12 cellular contexts compared by ENCODE assay signal in genomic region chr4:94519925-94520789, GRCh38.
DNase-seq lines count a peak whose midpoint lies in the region; ATAC-seq and TF ChIP-seq lines count a peak whose summit lies in the region.
"Had no signal": no experiment of that assay in that cellular context is flagged by ENCODE, and none has a peak within 500 bp of the region (broad histone marks: within the 10 kb centered on the region; RNA-seq: fewer than 3 reads in every experiment).

No MANE protein-coding gene starts in this region.

- intact Hi-C loops in A673 (cut with micrococcal nuclease; ENCODE audit: unreplicated experiment), result no loop called here
- intact Hi-C loops in dendritic cell treated with granulocyte-macrophage colony-stimulating factor and Interleukin-4, amounts not matched to agents 40 ng/mL and 50 ng/mL, for 4 days (cut with micrococcal nuclease), result loop anchor here (5.0 kb wide), 1 partner anchor 68 kb away; the partner anchor contains the start of gene PDLIM5

- peak; percentile 48 for ATAC-seq in GM19395 (IDR thresholded peaks at IDR 0.05; ENCODE audit: unreplicated experiment)
- peak; percentile 31 for ATAC-seq in HG03469 (IDR thresholded peaks at IDR 0.05; ENCODE audit: unreplicated experiment)
- ATAC-seq in activated naive CD8-positive, alpha-beta T cell treated with anti-CD3 and anti-CD28 coated beads, Interleukin-2, amount 50 U/mL, for 24 hours, result no peak

- no peaks in the 10 kb centered on the region for H3K36me3 ChIP-seq in A673 (ENCODE audit: insufficient read depth, low read length, poor library complexity, severe bottlenecking)
- no peaks in the 10 kb centered on the region for H3K36me3 ChIP-seq in neural progenitor cell

- H3K4me1 ChIP-seq in A673 (ENCODE audit: insufficient read depth, low read length, poor library complexity, severe bottlenecking), result peaks cover 51% of the 10 kb centered on the region
- no peaks in the 10 kb centered on the region for H3K4me1 ChIP-seq in neural progenitor cell

- no peaks in the 10 kb centered on the region for H3K36me3 Mint-ChIP-seq in dendritic cell treated with granulocyte-macrophage colony-stimulating factor and Interleukin-4, amounts not matched to agents 40 ng/mL and 50 ng/mL, for 4 days (ENCODE audit: low read depth)
- no peaks in the 10 kb centered on the region for H3K36me3 Mint-ChIP-seq in activated naive CD8-positive, alpha-beta T cell treated with anti-CD3 and anti-CD28 coated beads, Interleukin-2, amount 50 U/mL, for 24 hours (ENCODE audit: low read depth)
- peaks cover 6% of the 10 kb centered on the region for H3K36me3 Mint-ChIP-seq in neural progenitor cell

- no peak overlapping the region for H3K4me2 ChIP-seq in neural progenitor cell

- no peak overlapping the region for H2AFZ ChIP-seq in neural progenitor cell (replicated peaks)

- no peaks in the 10 kb centered on the region for H3K27me3 ChIP-seq in A673 (replicated peaks; ENCODE audit: insufficient read depth, low read depth, low read length, poor library complexity)
- H3K27me3 ChIP-seq in neural progenitor cell, result no peaks in the 10 kb centered on the region

- peak overlapping the region; percentile 62 for H3K27ac Mint-ChIP-seq in dendritic cell treated with granulocyte-macrophage colony-stimulating factor and Interleukin-4, amounts not matched to agents 40 ng/mL and 50 ng/mL, for 4 days
- no peak overlapping the region for H3K27ac Mint-ChIP-seq in activated naive CD8-positive, alpha-beta T cell treated with anti-CD3 and anti-CD28 coated beads, Interleukin-2, amount 50 U/mL, for 24 hours
- no peak overlapping the region for H3K27ac Mint-ChIP-seq in neural progenitor cell

- CTCF ChIA-PET in A673 (lab: Charles Lee), result no interaction called here

- H3K4me3 Mint-ChIP-seq in dendritic cell treated with granulocyte-macrophage colony-stimulating factor and Interleukin-4, amounts not matched to agents 40 ng/mL and 50 ng/mL, for 4 days, result no peak overlapping the region
- H3K4me3 Mint-ChIP-seq in activated naive CD8-positive, alpha-beta T cell treated with anti-CD3 and anti-CD28 coated beads, Interleukin-2, amount 50 U/mL, for 24 hours, result no peak overlapping the region
- H3K4me3 Mint-ChIP-seq in neural progenitor cell, result no peak overlapping the region

- no peak for TF ChIP-seq CTCF in A673 (conservative IDR thresholded peaks at IDR 0.05; ENCODE audit: low read depth, low read length)
- no peak for TF ChIP-seq CTCF in neural progenitor cell (IDR thresholded peaks at IDR 0.05)

- H3K9ac ChIP-seq in neural progenitor cell, result no peak overlapping the region

- H4K20me1 ChIP-seq in neural progenitor cell (ENCODE audit: low read depth), result no peaks in the 10 kb centered on the region

- H3K4me3 ChIP-seq in A673 (ENCODE audit: low read depth, low read length, poor library complexity, severe bottlenecking) (peak overlapping the region; percentile 13), neural progenitor cell (no peak overlapping the region)

- peak; percentile 36 for DNase-seq in A673 (ENCODE audit: low spot score)
- no peak for DNase-seq in activated naive CD8-positive, alpha-beta T cell treated with anti-CD3 and anti-CD28 coated beads, Interleukin-2, amount 50 U/mL, for 24 hours
- DNase-seq in mesenteric fat pad (ENCODE audit: low spot score), result no peak
- DNase-seq in activated CD4-positive, CD25-positive, alpha-beta regulatory T cell (lab: John Stamatoyannopoulos, UW), result no peak
- DNase-seq in neural progenitor cell (ENCODE audit: low spot score), result no peak
- DNase-seq: amniotic stem cell, hypothalamus, NCI-H774 had no signal

- BruUV-seq in A673 (replicated peaks; lab: Mats Ljungman, UMichigan), result no TSS peak

- H3K9me3 ChIP-seq in A673 (ENCODE audit: low read depth, low read length, poor library complexity, severe bottlenecking), result no peaks in the 10 kb centered on the region
- no peaks in the 10 kb centered on the region for H3K9me3 ChIP-seq in neural progenitor cell (ENCODE audit: low read depth)

- POLR2A ChIA-PET in A673 (lab: Charles Lee; ENCODE audit: low non-redundant PET), result interaction anchor here (0.5 kb wide), 1 partner anchor 51 kb away, joined by 4 read pairs; no protein-coding TSS in a partner anchor

- no peaks in the 10 kb centered on the region for H3K27me3 Mint-ChIP-seq in dendritic cell treated with granulocyte-macrophage colony-stimulating factor and Interleukin-4, amounts not matched to agents 40 ng/mL and 50 ng/mL, for 4 days
- no peaks in the 10 kb centered on the region for H3K27me3 Mint-ChIP-seq in activated naive CD8-positive, alpha-beta T cell treated with anti-CD3 and anti-CD28 coated beads, Interleukin-2, amount 50 U/mL, for 24 hours
- no peaks in the 10 kb centered on the region for H3K27me3 Mint-ChIP-seq in neural progenitor cell (ENCODE audit: insufficient read depth, low read depth)
- H3K27me3 Mint-ChIP-seq: naive thymus-derived CD8-positive, alpha-beta T cell had no signal

- H3K79me2 ChIP-seq in neural progenitor cell (ENCODE audit: low read depth), result peaks cover 9% of the 10 kb centered on the region

- peaks cover 39% of the 10 kb centered on the region for H3K4me1 Mint-ChIP-seq in dendritic cell treated with granulocyte-macrophage colony-stimulating factor and Interleukin-4, amounts not matched to agents 40 ng/mL and 50 ng/mL, for 4 days (ENCODE audit: low read depth)
- H3K4me1 Mint-ChIP-seq in activated naive CD8-positive, alpha-beta T cell treated with anti-CD3 and anti-CD28 coated beads, Interleukin-2, amount 50 U/mL, for 24 hours, result peaks cover 12% of the 10 kb centered on the region
- no peaks in the 10 kb centered on the region for H3K4me1 Mint-ChIP-seq in neural progenitor cell

- H3F3A ChIP-seq in neural progenitor cell (ENCODE audit: low read depth), result no peaks in the 10 kb centered on the region

- H3K27ac ChIP-seq in A673 (ENCODE audit: low read depth, low read length, poor library complexity, severe bottlenecking) (peak overlapping the region; percentile 54), neural progenitor cell (no peak overlapping the region)

- no peaks in the 10 kb centered on the region for H3K9me3 Mint-ChIP-seq in dendritic cell treated with granulocyte-macrophage colony-stimulating factor and Interleukin-4, amounts not matched to agents 40 ng/mL and 50 ng/mL, for 4 days
- no peaks in the 10 kb centered on the region for H3K9me3 Mint-ChIP-seq in activated naive CD8-positive, alpha-beta T cell treated with anti-CD3 and anti-CD28 coated beads, Interleukin-2, amount 50 U/mL, for 24 hours
- no peaks in the 10 kb centered on the region for H3K9me3 Mint-ChIP-seq in neural progenitor cell
- H3K9me3 Mint-ChIP-seq: naive thymus-derived CD8-positive, alpha-beta T cell had no signal
